Comparison of ENCODE assay signal across 28 cellular contexts in genomic region chr18:67652296-67652695, GRCh38.
"Had no signal": no experiment of that assay in that cellular context is flagged by ENCODE, and none has a peak within 500 bp of the region (broad histone marks: within the 10 kb centered on the region; RNA-seq: fewer than 3 reads in every experiment).

No MANE protein-coding gene starts in this region.

- DNase-seq: activated B cell treated with CpG ODN at 0.5 μM for 24 hours; activated CD4-positive, alpha-beta T cell treated with anti-CD3 and anti-CD28 coated beads for 36 hours; activated CD4-positive, alpha-beta T cell treated with anti-CD3 and anti-CD28 coated beads, Interleukin-2, amount 50 U/mL, for 4 hours; activated CD8-positive, alpha-beta memory T cell treated with anti-CD3 and anti-CD28 coated beads, Interleukin-2, amount 50 U/mL, for 48 hours; activated naive CD4-positive, alpha-beta T cell; activated T-cell treated with anti-CD3 and anti-CD28 coated beads, Interleukin-2, amount 50 U/mL, for 4 hours; colonic mucosa; dorsolateral prefrontal cortex; effector memory CD8-positive, alpha-beta T cell; foreskin melanocyte; glutamatergic neuron; left ventricle myocardium superior; mammary epithelial cell; occipital lobe; posterior cingulate gyrus; small intestine; stimulated activated CD4-positive, alpha-beta T cell treated with anti-CD3 and anti-CD28 coated beads, Interleukin-2, amount 100 ng/mL, for 24 hours; stomach; T1000 had no signal

- H3K4me1 ChIP-seq: breast epithelium, colonic mucosa, stomach had no signal

- H3K36me3 Mint-ChIP-seq: activated naive CD8-positive, alpha-beta T cell; stimulated activated effector memory CD8-positive, alpha-beta T cell treated with anti-CD3 and anti-CD28 coated beads, Interleukin-12 subunit alpha, Interleukin-12 subunit beta, amount 100 ng/mL, for 72 hours had no signal

- H3K27ac Mint-ChIP-seq: activated B cell treated with CpG ODN at 0.5 μM for 24 hours; activated CD4-positive, alpha-beta T cell treated with anti-CD3 and anti-CD28 coated beads for 36 hours; activated naive CD8-positive, alpha-beta T cell; activated T-helper 2 cell treated with anti-CD3 and anti-CD28 coated beads, Interferon-gamma antibody, Interleukin-2, Interleukin-4, amounts not matched to agents 10 μg/mL and 5 μg/mL and 100 μg/mL, durations not matched to agents 14 hours and 24 hours and 36 hours; effector memory CD8-positive, alpha-beta T cell; stimulated activated effector memory CD8-positive, alpha-beta T cell treated with anti-CD3 and anti-CD28 coated beads, Interleukin-12 subunit alpha, Interleukin-12 subunit beta, amount 100 ng/mL, for 72 hours had no signal

- H3K9me3 Mint-ChIP-seq: activated B cell treated with CpG ODN at 0.5 μM for 24 hours; activated T-cell treated with anti-CD3 and anti-CD28 coated beads, Interleukin-2, amount 50 U/mL, for 4 hours; activated T-helper 2 cell treated with anti-CD3 and anti-CD28 coated beads, Interferon-gamma antibody, Interleukin-2, Interleukin-4, amounts not matched to agents 10 μg/mL and 5 μg/mL and 100 μg/mL, durations not matched to agents 14 hours and 24 hours and 36 hours; effector memory CD8-positive, alpha-beta T cell; nephron; stimulated activated effector memory CD8-positive, alpha-beta T cell treated with anti-CD3 and anti-CD28 coated beads, Interleukin-12 subunit alpha, Interleukin-12 subunit beta, amount 100 ng/mL, for 72 hours had no signal

- H2AFZ ChIP-seq: hepatocyte had no signal

- H3K4me3 ChIP-seq: breast epithelium, colonic mucosa, hepatocyte, stomach, suprapubic skin, tibial nerve had no signal

- H3K27me3 Mint-ChIP-seq: activated B cell treated with CpG ODN at 0.5 μM for 24 hours; effector memory CD8-positive, alpha-beta T cell had no signal

- H3K4me1 Mint-ChIP-seq: activated B cell treated with CpG ODN at 0.5 μM for 24 hours; activated CD4-positive, alpha-beta T cell treated with anti-CD3 and anti-CD28 coated beads for 36 hours; stimulated activated effector memory CD8-positive, alpha-beta T cell treated with anti-CD3 and anti-CD28 coated beads, Interleukin-12 subunit alpha, Interleukin-12 subunit beta, amount 100 ng/mL, for 72 hours had no signal

- H3K27me3 ChIP-seq: breast epithelium, colonic mucosa, dorsolateral prefrontal cortex, hepatocyte, stomach, suprapubic skin, tibial nerve had no signal

- H3K36me3 ChIP-seq: breast epithelium, colonic mucosa, stomach, suprapubic skin, tibial nerve had no signal

- ATAC-seq: activated CD4-positive, alpha-beta T cell treated with anti-CD3 and anti-CD28 coated beads for 36 hours; activated T-cell treated with anti-CD3 and anti-CD28 coated beads, Interleukin-2, amount 50 U/mL, for 4 hours; effector memory CD8-positive, alpha-beta T cell; esophagus mucosa; stimulated activated effector memory CD8-positive, alpha-beta T cell treated with anti-CD3 and anti-CD28 coated beads, Interleukin-12 subunit alpha, Interleukin-12 subunit beta, amount 100 ng/mL, for 72 hours had no signal

- H3K79me2 ChIP-seq: hepatocyte had no signal

- H3K4me2 ChIP-seq: hepatocyte had no signal

- H3K27ac ChIP-seq: breast epithelium, colonic mucosa, dorsolateral prefrontal cortex, hepatocyte, stomach, suprapubic skin, tibial nerve had no signal

- H3K4me3 Mint-ChIP-seq: activated B cell treated with CpG ODN at 0.5 μM for 24 hours; activated CD4-positive, alpha-beta T cell treated with anti-CD3 and anti-CD28 coated beads for 36 hours; activated naive CD8-positive, alpha-beta T cell; activated T-cell treated with anti-CD3 and anti-CD28 coated beads, Interleukin-2, amount 50 U/mL, for 4 hours; effector memory CD8-positive, alpha-beta T cell; nephron; stimulated activated effector memory CD8-positive, alpha-beta T cell treated with anti-CD3 and anti-CD28 coated beads, Interleukin-12 subunit alpha, Interleukin-12 subunit beta, amount 100 ng/mL, for 72 hours had no signal

- H3K9me3 ChIP-seq: breast epithelium, colonic mucosa, stomach, suprapubic skin, tibial nerve had no signal
